Comparison of ENCODE assay signal across 9 cellular contexts in the genomic region with DNA sequence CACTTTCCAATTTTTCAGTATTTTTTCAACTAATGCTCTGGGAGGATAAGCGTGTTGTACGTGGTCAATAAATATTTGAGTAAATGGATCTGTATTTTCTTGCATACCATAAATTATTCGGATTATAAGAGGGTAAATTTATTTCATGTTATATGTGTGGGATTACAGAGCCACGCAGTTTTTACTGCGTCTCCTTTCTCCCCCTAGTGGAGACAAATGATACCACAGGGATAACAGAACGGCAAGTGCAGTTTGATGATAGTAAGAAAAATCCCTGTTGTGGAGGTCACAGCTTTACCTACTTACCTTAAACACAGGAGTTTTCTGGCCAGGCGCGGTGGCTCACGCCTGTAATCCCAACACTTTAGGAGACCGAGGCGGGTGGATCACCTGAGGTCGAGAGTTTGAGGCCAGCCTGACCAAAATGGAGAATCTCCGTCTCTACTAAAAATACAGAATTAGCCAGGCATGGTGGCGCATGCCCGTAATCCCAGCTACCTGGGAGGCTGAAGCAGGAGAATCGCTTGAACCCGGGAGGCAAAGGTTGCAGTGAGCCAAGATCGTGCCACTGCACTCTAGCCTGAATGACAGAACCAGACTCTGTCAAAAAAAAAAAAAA. TPM values are rescaled to one million over a fixed set of nuclear protein-coding genes. Genes with fewer than 3 reads are reported as not detected.
DNase-seq lines count a peak whose midpoint lies in the region; ATAC-seq and TF ChIP-seq lines count a peak whose summit lies in the region.
"Had no signal": no experiment of that assay in that cellular context is flagged by ENCODE, and none has a peak within 500 bp of the region (broad histone marks: within the 10 kb centered on the region; RNA-seq: fewer than 3 reads in every experiment).

No MANE protein-coding gene starts in this region.

- 49 to 95% (median 56%) methylated on average over 18 of the region's 18 CpGs for WGBS in spleen, 5 donors
- 88 to 89% methylated on average over 6 to 18 of the region's 18 CpGs for whole genome bisulfite sequencing in transverse colon (ENCODE audit: low coverage in 1 of 2), 2 donors

- in situ Hi-C loops in transverse colon (cut with MboI; ENCODE audit: low pct_ligation_motif_present in 1 of 4, low pct_unique_long_range_greater_than_20kb in 1 of 4, low sequenced_read_pairs in 3 of 4): no loop called here

- H3K27ac ChIP-seq in HCT116 (ENCODE audit: low read depth, low read length): no peak overlapping the region
- H3K27ac ChIP-seq in spleen: no peak overlapping the region
- no peak overlapping the region for H3K27ac ChIP-seq in transverse colon

- intact Hi-C loops in HCT116 (cut with micrococcal nuclease): no loop called here
- intact Hi-C loops in spleen (cut with DNase I; ENCODE audit: low total_unique reads): no loop called here
- intact Hi-C loops in transverse colon (cut with DNase I; ENCODE audit: low total_unique reads): no loop called here

- RAD21 ChIA-PET in HCT116 (lab: Charles Lee; ENCODE audit: low non-redundant PET in 1 of 2, low total read pairs in 2 of 2, uncharacterized antibody in 2 of 2, unreplicated experiment in 2 of 2): no interaction called here

- no peak overlapping the region for H3K9ac ChIP-seq in HCT116 (ENCODE audit: low read length)

- CTCF ChIA-PET in HCT116 (lab: Charles Lee): interaction anchor here (0.8 to 1.0 kb wide), 3 partner anchors 20 to 337 kb away, joined by 3 read pairs; no protein-coding TSS in a partner anchor

- no peak for TF ChIP-seq EP300 in transverse colon (IDR thresholded peaks at IDR 0.05; ENCODE audit: low read depth)

- no peak overlapping the region for H2AFZ ChIP-seq in HCT116 (ENCODE audit: low read depth, low read length, poor library complexity, severe bottlenecking)

- DNase-seq in BE2C: no peak
- DNase-seq in HCT116 (ENCODE audit: low read depth, low spot score): peak; percentile 34
- DNase-seq in T-helper 2 cell treated with Interferon-gamma antibody and Interleukin-4, amounts not matched to agents 5 μg/mL and 100 μg/mL, for 36 hours (ENCODE audit: low spot score): peak; percentile 17
- DNase-seq in left kidney (ENCODE audit: low read depth, low spot score): peak; percentile 69
- DNase-seq in spleen: no peak
- no peak for DNase-seq in OCI-M1 (lab: John Stamatoyannopoulos, UW)
- no peak for DNase-seq in transverse colon

- H3K27me3 Mint-ChIP-seq in T-helper 2 cell treated with Interferon-gamma antibody and Interleukin-4, amounts not matched to agents 5 μg/mL and 100 μg/mL, for 36 hours (ENCODE audit: low read depth): no peaks in the 10 kb centered on the region

- H3K4me3 ChIP-seq in BE2C (ENCODE audit: low read depth, low read length) (no peak overlapping the region), HCT116 (replicated peaks in 1 of 2; ENCODE audit: low read depth in 1 of 2, low read length in 2 of 2) (no peak overlapping the region), spleen (no peak overlapping the region), transverse colon (no peak overlapping the region)

- H3K4me1 ChIP-seq in BE2C: no peaks in the 10 kb centered on the region
- H3K4me1 ChIP-seq in HCT116 (ENCODE audit: control insufficient read depth in 1 of 2, insufficient read depth in 2 of 2, low read length in 2 of 2): no peaks in the 10 kb centered on the region
- H3K4me1 ChIP-seq in spleen: peaks cover 0 to 17% (median 4%) of the 10 kb centered on the region in 6 donors
- H3K4me1 ChIP-seq in transverse colon: no peaks in the 10 kb centered on the region

- H3K36me3 ChIP-seq in BE2C (no peaks in the 10 kb centered on the region), HCT116 (ENCODE audit: control insufficient read depth in 1 of 2, insufficient read depth in 2 of 2, low read length in 2 of 2) (no peaks in the 10 kb centered on the region), spleen (no peaks in the 10 kb centered on the region), transverse colon (no peaks in the 10 kb centered on the region)

- no peaks in the 10 kb centered on the region for H3K36me3 Mint-ChIP-seq in T-helper 2 cell treated with Interferon-gamma antibody and Interleukin-4, amounts not matched to agents 5 μg/mL and 100 μg/mL, for 36 hours (ENCODE audit: low read depth)

- H3K27me3 ChIP-seq in BE2C: no peaks in the 10 kb centered on the region
- no peaks in the 10 kb centered on the region for H3K27me3 ChIP-seq in HCT116 (ENCODE audit: insufficient read depth, low read length)
- H3K27me3 ChIP-seq in spleen (replicated peaks in 1 of 7): peaks cover 0 to 20% (median 0%) of the 10 kb centered on the region in 7 donors
- peaks cover 7% of the 10 kb centered on the region for H3K27me3 ChIP-seq in transverse colon

- no peak for TF ChIP-seq POLR2A in HCT116 (IDR thresholded peaks at IDR 0.05; ENCODE audit: borderline replicate concordance, extremely low read depth, insufficient read depth, insufficient read length)
- TF ChIP-seq POLR2A in spleen (IDR thresholded peaks at IDR 0.05): no peak
- TF ChIP-seq POLR2A in transverse colon (IDR thresholded peaks at IDR 0.05): no peak

- no peak overlapping the region for H3K27ac Mint-ChIP-seq in T-helper 2 cell treated with Interferon-gamma antibody and Interleukin-4, amounts not matched to agents 5 μg/mL and 100 μg/mL, for 36 hours

- H3K9me2 ChIP-seq in HCT116 (ENCODE audit: insufficient read depth): no peaks in the 10 kb centered on the region

- no peak overlapping the region for H3K4me2 ChIP-seq in HCT116 (ENCODE audit: low read length)

- peaks cover 15% of the 10 kb centered on the region for H3K4me1 Mint-ChIP-seq in T-helper 2 cell treated with Interferon-gamma antibody and Interleukin-4, amounts not matched to agents 5 μg/mL and 100 μg/mL, for 36 hours (ENCODE audit: low read depth)

- TF ChIP-seq CTCF in BE2C (IDR thresholded peaks at IDR 0.05; ENCODE audit: low read depth, low read length) (peak; percentile 72), HCT116 (IDR thresholded peaks at IDR 0.05 in 2 of 3, conservative IDR thresholded peaks at IDR 0.05 in 1 of 3; ENCODE audit: borderline replicate concordance in 1 of 3, insufficient read depth in 1 of 3, low read depth in 2 of 3, low read length in 2 of 3) (peak; percentile 45 to 64 (median 61); a peak in 5 of 6 replicates), spleen (IDR thresholded peaks at IDR 0.05 in 8 of 11, conservative IDR thresholded peaks at IDR 0.05 in 3 of 11) (peak in 2 of 11 experiments; percentile 71 to 77), transverse colon (IDR thresholded peaks at IDR 0.05) (no peak)

- H3K4me3 Mint-ChIP-seq in T-helper 2 cell treated with Interferon-gamma antibody and Interleukin-4, amounts not matched to agents 5 μg/mL and 100 μg/mL, for 36 hours: no peak overlapping the region

- peak; percentile 62 for TF ChIP-seq RAD21 in HCT116 (IDR thresholded peaks at IDR 0.05; ENCODE audit: low read depth)

- H3K9me3 ChIP-seq in BE2C (no peaks in the 10 kb centered on the region), HCT116 (ENCODE audit: control insufficient read depth in 1 of 2, insufficient read depth in 1 of 2, low read depth in 1 of 2, low read length in 2 of 2) (no peaks in the 10 kb centered on the region), spleen (no peaks in the 10 kb centered on the region), transverse colon (no peaks in the 10 kb centered on the region)

- no peaks in the 10 kb centered on the region for H4K20me1 ChIP-seq in HCT116 (ENCODE audit: insufficient read depth)

- H3K9me3 Mint-ChIP-seq in T-helper 2 cell treated with Interferon-gamma antibody and Interleukin-4, amounts not matched to agents 5 μg/mL and 100 μg/mL, for 36 hours: no peaks in the 10 kb centered on the region

- BruUV-seq in HCT116 (replicated peaks; lab: Mats Ljungman, UMichigan): no TSS peak

- H3K79me2 ChIP-seq in HCT116 (ENCODE audit: insufficient read depth, low read length): no peaks in the 10 kb centered on the region

- ATAC-seq in HCT116 (peak; percentile 69), GM21447 (IDR thresholded peaks at IDR 0.05; ENCODE audit: unreplicated experiment) (no peak)
- ATAC-seq: Right ventricle myocardium inferior had no signal

- POLR2A ChIA-PET in HCT116 (lab: Charles Lee): no interaction called here

TF ChIP-seq in HCT116, 20 proteins besides CTCF, POLR2A, EP300 and RAD21 (continues in another document):
- TF ChIP-seq YY1 (IDR thresholded peaks at IDR 0.05; ENCODE audit: extremely low read depth, insufficient replicate concordance, low read depth, low read length) (no peak), JUND (IDR thresholded peaks at IDR 0.05) (no peak)
- TF ChIP-seq, protein P1, sequence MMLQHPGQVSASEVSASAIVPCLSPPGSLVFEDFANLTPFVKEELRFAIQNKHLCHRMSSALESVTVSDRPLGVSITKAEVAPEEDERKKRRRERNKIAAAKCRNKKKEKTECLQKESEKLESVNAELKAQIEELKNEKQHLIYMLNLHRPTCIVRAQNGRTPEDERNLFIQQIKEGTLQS (IDR thresholded peaks at IDR 0.05): no peak

RNA-seq across cellular contexts. Expression of a gene that starts 16.8 kb away (rescaled TPM):
- polyA plus RNA-seq in BE2C (2012; ENCODE audit: insufficient read depth, insufficient read length, low read depth): not detected
- not detected for total RNA-seq in HCT116 (2021; ENCODE audit: unreplicated experiment)
- not detected in 2 replicates for polyA plus RNA-seq in HCT116 (2012)
- total RNA-seq in spleen: not detected
- not detected for polyA plus RNA-seq in spleen
- not detected for total RNA-seq in transverse colon
- total RNA-seq: Right ventricle myocardium inferior had no signal

RNA-seq across cellular contexts. Expression of a gene that starts 26.0 kb away (rescaled TPM):
- polyA plus RNA-seq in BE2C (2012; ENCODE audit: insufficient read depth, insufficient read length, low read depth): not detected
- not detected for total RNA-seq in HCT116 (2021; ENCODE audit: unreplicated experiment)
- not detected in 2 replicates for polyA plus RNA-seq in HCT116 (2012)
- total RNA-seq in spleen: not detected
- polyA plus RNA-seq in spleen: not detected
- total RNA-seq in transverse colon: not detected
- total RNA-seq: Right ventricle myocardium inferior had no signal

RNA-seq across cellular contexts. Expression of a gene that starts 35.6 kb away (rescaled TPM):
- polyA plus RNA-seq in BE2C (2012; ENCODE audit: insufficient read depth, insufficient read length, low read depth): not detected
- not detected for total RNA-seq in HCT116 (2021; ENCODE audit: unreplicated experiment)
- polyA plus RNA-seq in HCT116 (2012): not detected in 2 replicates
- not detected for total RNA-seq in spleen
- not detected for polyA plus RNA-seq in spleen
- total RNA-seq in transverse colon: not detected
- total RNA-seq: Right ventricle myocardium inferior had no signal

RNA-seq across cellular contexts. Expression of a gene that starts 44.7 kb away (rescaled TPM):
- polyA plus RNA-seq in BE2C (2012; ENCODE audit: insufficient read depth, insufficient read length, low read depth): not detected
- total RNA-seq in HCT116 (2021; ENCODE audit: unreplicated experiment): not detected
- polyA plus RNA-seq in HCT116 (2012): not detected in 2 replicates
- not detected for total RNA-seq in spleen
- polyA plus RNA-seq in spleen: not detected
- total RNA-seq in transverse colon: not detected
- total RNA-seq: Right ventricle myocardium inferior had no signal

RNA-seq across cellular contexts. Expression of a gene that starts 54.1 kb away (rescaled TPM):
- polyA plus RNA-seq in BE2C (2012; ENCODE audit: insufficient read depth, insufficient read length, low read depth): not detected
- total RNA-seq in HCT116 (2021; ENCODE audit: unreplicated experiment) (not detected), spleen (not detected), transverse colon (not detected)
- not detected in 2 replicates for polyA plus RNA-seq in HCT116 (2012)
- not detected for polyA plus RNA-seq in spleen
- total RNA-seq: Right ventricle myocardium inferior had no signal

Comparison
In these comparisons a context has a peak if more than half of its experiments do, and no peak if none do; other contexts are left out.
1. DNase-seq: peak in HCT116 (single experiment), T-helper 2 cell treated with Interferon-gamma antibody and Interleukin-4, amounts not matched to agents 5 μg/mL and 100 μg/mL, for 36 hours (single experiment) and left kidney (single experiment); none in BE2C (single experiment), spleen (single experiment), OCI-M1 (single experiment) and transverse colon (single experiment).
2. CTCF ChIP-seq: peak in BE2C (single experiment) and HCT116 (3 of 3); none in transverse colon (0 of 5).